Comparison of ENCODE assay signal across 19 cellular contexts in the genomic region with DNA sequence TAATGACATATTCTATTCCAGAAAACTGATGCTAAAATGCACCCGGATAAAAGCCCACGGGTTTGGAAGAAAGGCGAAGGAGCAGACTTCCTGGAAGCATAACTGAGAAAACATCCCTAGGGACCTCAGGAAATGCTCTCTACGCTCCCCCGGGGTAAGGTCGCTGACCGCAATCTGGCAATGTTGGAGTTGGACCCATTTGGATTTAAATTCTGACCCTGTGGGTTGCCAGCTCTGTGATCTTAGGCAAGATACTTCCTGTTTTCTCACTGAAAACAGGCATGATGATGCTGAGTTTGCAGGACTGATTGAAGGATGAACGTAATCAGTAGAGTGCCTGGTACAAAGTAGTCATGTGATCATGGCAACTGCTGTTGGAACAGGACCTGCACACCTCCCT.
"Had no signal": no experiment of that assay in that cellular context is flagged by ENCODE, and none has a peak within 500 bp of the region (broad histone marks: within the 10 kb centered on the region; RNA-seq: fewer than 3 reads in every experiment).

No MANE protein-coding gene starts in this region.

- H3K9ac ChIP-seq: parathyroid adenoma had no signal

- H3K4me3 ChIP-seq: colonic mucosa, esophagus muscularis mucosa, lung, psoas muscle, sigmoid colon, testis, tibial artery had no signal

- H3K4me1 ChIP-seq: colonic mucosa, esophagus muscularis mucosa, parathyroid adenoma, psoas muscle, sigmoid colon, testis, tibial artery had no signal

- H3K27ac ChIP-seq: colonic mucosa, esophagus muscularis mucosa, parathyroid adenoma, psoas muscle, sigmoid colon, testis, tibial artery had no signal

- DNase-seq: colonic mucosa; effector CD8-positive, alpha-beta T cell; foreskin melanocyte; hypothalamus; immature natural killer cell; left ventricle myocardium superior; natural killer cell; psoas muscle; right cardiac atrium; sigmoid colon; stimulated activated CD4-positive, alpha-beta T cell treated with anti-CD3 and anti-CD28 coated beads, Interleukin-4, amount 100 ng/mL, for 4 hours; stimulated activated naive CD8-positive, alpha-beta T cell treated with anti-CD3 and anti-CD28 coated beads, Interleukin-15, Interleukin-2, amounts not matched to agents 100 U/mL and 50 U/mL, for 24 hours; substantia nigra; testis; tibial artery had no signal

- H3K27me3 ChIP-seq: colonic mucosa, esophagus muscularis mucosa, sigmoid colon, testis, tibial artery had no signal

- ATAC-seq: left ventricle myocardium superior; natural killer cell; psoas muscle; right cardiac atrium; stimulated activated memory B cell treated with anti-CD40 and anti-IgM and Interleukin-4, amounts not matched to agents 10 μg/mL and 1 μg/mL and 100 μg/mL, for 72 hours; stimulated activated naive CD8-positive, alpha-beta T cell treated with anti-CD3 and anti-CD28 coated beads, Interleukin-15, Interleukin-2, amounts not matched to agents 100 U/mL and 50 U/mL, for 24 hours had no signal

- H3K36me3 ChIP-seq: colonic mucosa, esophagus muscularis mucosa, sigmoid colon, tibial artery had no signal

- H3K9me3 ChIP-seq: colonic mucosa, esophagus muscularis mucosa, psoas muscle, sigmoid colon, testis, tibial artery had no signal
